ENCODE assay signal across 8 cellular contexts in genomic region chr10:110305767-110306451, GRCh38. TPM values are rescaled to one million over a fixed set of nuclear protein-coding genes. Genes with fewer than 3 reads are reported as not detected.
DNase-seq lines count a peak whose midpoint lies in the region; ATAC-seq and TF ChIP-seq lines count a peak whose summit lies in the region.

No MANE protein-coding gene starts in this region.

- H3K9me3 ChIP-seq in endodermal cell (ENCODE audit: control insufficient read depth, low read length), result no peaks in the 10 kb centered on the region
- H3K9me3 ChIP-seq in subcutaneous abdominal adipose tissue (ENCODE audit: control insufficient read depth in 5 of 5, low read length in 5 of 5), result no peaks in the 10 kb centered on the region

- H3K36me3 Mint-ChIP-seq in activated CD4-positive, alpha-beta T cell treated with anti-CD3 and anti-CD28 coated beads for 36 hours (ENCODE audit: low read depth), result peaks cover 29% of the 10 kb centered on the region
- peaks cover 25% of the 10 kb centered on the region for H3K36me3 Mint-ChIP-seq in endodermal cell (ENCODE audit: low read depth)

- 76 to 78% methylated on average over 14 to 17 of the region's 17 CpGs for WGBS in endodermal cell (ENCODE audit: insufficient coverage in 1 of 2, insufficient read length in 1 of 2), 2 experiments

- H3K9me3 Mint-ChIP-seq in activated CD4-positive, alpha-beta T cell treated with anti-CD3 and anti-CD28 coated beads for 36 hours (ENCODE audit: low read depth), result no peaks in the 10 kb centered on the region
- H3K9me3 Mint-ChIP-seq in endodermal cell, result no peaks in the 10 kb centered on the region

- H3K4me3 Mint-ChIP-seq in activated CD4-positive, alpha-beta T cell treated with anti-CD3 and anti-CD28 coated beads for 36 hours, result peak overlapping the region; percentile 95
- H3K4me3 Mint-ChIP-seq in endodermal cell, result peak overlapping the region; percentile 89

- H3K4me3 ChIP-seq in endodermal cell (ENCODE audit: low read length), result no peak overlapping the region
- H3K4me3 ChIP-seq in subcutaneous abdominal adipose tissue (ENCODE audit: low read depth in 1 of 5, low read length in 5 of 5), result peak overlapping the region in 2 of 5 donors; percentile 18 to 81

- H3K9ac ChIP-seq in endodermal cell (ENCODE audit: extremely low read depth, low read length, poor library complexity, severe bottlenecking), result no peak overlapping the region
- peak overlapping the region in 3 of 5 donors; percentile 12 to 95 (median 71) for H3K9ac ChIP-seq in subcutaneous abdominal adipose tissue (ENCODE audit: low read length in 5 of 5)

- H3K27ac Mint-ChIP-seq in activated CD4-positive, alpha-beta T cell treated with anti-CD3 and anti-CD28 coated beads for 36 hours, result peak overlapping the region; percentile 98
- H3K27ac Mint-ChIP-seq in endodermal cell, result peak overlapping the region; percentile 98

- no peaks in the 10 kb centered on the region for H3K27me3 Mint-ChIP-seq in activated CD4-positive, alpha-beta T cell treated with anti-CD3 and anti-CD28 coated beads for 36 hours
- H3K27me3 Mint-ChIP-seq in endodermal cell (ENCODE audit: insufficient read depth), result no peaks in the 10 kb centered on the region

- DNase-seq in Ammon's horn (ENCODE audit: low spot score) (peak; percentile 78), NCI-H510A (lab: John Stamatoyannopoulos, UW) (peak; percentile 28), endodermal cell (peak; percentile 70), middle frontal gyrus (ENCODE audit: extremely low spot score, low spot score) (peak; percentile 23)
- DNase-seq in activated CD4-positive, alpha-beta T cell treated with anti-CD3 and anti-CD28 coated beads for 36 hours, result peak; percentile 64

- H3K4me1 ChIP-seq in endodermal cell (ENCODE audit: control insufficient read depth, insufficient read depth, low read length), result peaks cover 16% of the 10 kb centered on the region
- H3K4me1 ChIP-seq in subcutaneous abdominal adipose tissue (ENCODE audit: control insufficient read depth in 5 of 5, insufficient read depth in 5 of 5, low read length in 5 of 5), result peaks cover 0 to 31% (median 31%) of the 10 kb centered on the region in 5 donors

- H3K36me3 ChIP-seq in endodermal cell (ENCODE audit: control insufficient read depth, insufficient read depth, low read length) (peaks cover 27% of the 10 kb centered on the region), subcutaneous abdominal adipose tissue (ENCODE audit: control insufficient read depth in 5 of 5, insufficient read depth in 5 of 5, low read length in 5 of 5) (peaks cover 6 to 15% (median 11%) of the 10 kb centered on the region in 5 donors)

- intact Hi-C loops in activated CD4-positive, alpha-beta T cell treated with anti-CD3 and anti-CD28 coated beads for 36 hours (cut with DNase I, micrococcal nuclease), result loop anchor here (1.0 to 10.0 kb wide), 11 partner anchors 169 to 609 kb away; partner anchors contain the start of genes SMC3 (in 2 of the 2), BBIP1 (in 1 of the 2), DUSP5 (in 1 of the 2) and PDCD4 (in 1 of the 2)

- TF ChIP-seq CTCF in endodermal cell (conservative IDR thresholded peaks at IDR 0.05), result peak; percentile 82

- POLR2A ChIA-PET in activated CD4-positive, alpha-beta T cell treated with anti-CD3 and anti-CD28 coated beads for 36 hours (lab: Charles Lee), result interaction anchor here (0.7 to 1.4 kb wide), 3 partner anchors 49 to 259 kb away, joined by 3 to 5 read pairs (median 3); no protein-coding TSS in a partner anchor

- CTCF ChIA-PET in activated CD4-positive, alpha-beta T cell treated with anti-CD3 and anti-CD28 coated beads for 36 hours (lab: Charles Lee), result interaction anchor here (0.6 to 6.0 kb wide), 27 partner anchors 9 to 859 kb away, joined by 3 to 79 read pairs (median 5); no protein-coding TSS in a partner anchor

- H3K27ac ChIP-seq in endodermal cell (ENCODE audit: low read depth, low read length) (no peak overlapping the region), subcutaneous abdominal adipose tissue (ENCODE audit: low read depth, low read length) (peak overlapping the region; percentile 89)

- ATAC-seq in GM18858 (IDR thresholded peaks at IDR 0.05; ENCODE audit: unreplicated experiment) (peak; percentile 48), HG03354 (IDR thresholded peaks at IDR 0.05; ENCODE audit: poor library complexity, severe bottlenecking, unreplicated experiment) (peak; percentile 50)
- ATAC-seq in activated CD4-positive, alpha-beta T cell treated with anti-CD3 and anti-CD28 coated beads for 36 hours, result peak; percentile 74

- peaks cover 39% of the 10 kb centered on the region for H3K4me1 Mint-ChIP-seq in activated CD4-positive, alpha-beta T cell treated with anti-CD3 and anti-CD28 coated beads for 36 hours
- peaks cover 34% of the 10 kb centered on the region for H3K4me1 Mint-ChIP-seq in endodermal cell

- H3K27me3 ChIP-seq in endodermal cell (ENCODE audit: control insufficient read depth, insufficient read depth, low read length, poor library complexity, severe bottlenecking) (no peaks in the 10 kb centered on the region), subcutaneous abdominal adipose tissue (ENCODE audit: control insufficient read depth in 5 of 5, insufficient read depth in 4 of 5, low read length in 5 of 5) (peaks cover 0 to 4% (median 0%) of the 10 kb centered on the region in 5 donors)

RNA-seq across cellular contexts. Expression of gene SMNDC1, which starts 1.2 kb away (rescaled TPM):
- total RNA-seq in activated CD4-positive, alpha-beta T cell treated with anti-CD3 and anti-CD28 coated beads for 36 hours, result 10 to 100 TPM; 44.2 to 56.7 TPM
- 10 to 100 TPM; 52.9 to 65.6 TPM for total RNA-seq in endodermal cell
- polyA plus RNA-seq in endodermal cell (2013, experiment 1 of 2), result 29.0 TPM
- 29.7 TPM for polyA plus RNA-seq in endodermal cell (2013, experiment 2 of 2)

Comparison
In these comparisons a context has a peak if more than half of its experiments do, and no peak if none do; other contexts are left out.
1. DNase-seq: peak in every context shown above with its lines; median percentile 78 in Ammon's horn; 70 in endodermal cell; 64 in activated CD4-positive, alpha-beta T cell treated with anti-CD3 and anti-CD28 coated beads for 36 hours; 28 in NCI-H510A; 23 in middle frontal gyrus.